1 cellular context compared by ENCODE assay signal in the genomic region with DNA sequence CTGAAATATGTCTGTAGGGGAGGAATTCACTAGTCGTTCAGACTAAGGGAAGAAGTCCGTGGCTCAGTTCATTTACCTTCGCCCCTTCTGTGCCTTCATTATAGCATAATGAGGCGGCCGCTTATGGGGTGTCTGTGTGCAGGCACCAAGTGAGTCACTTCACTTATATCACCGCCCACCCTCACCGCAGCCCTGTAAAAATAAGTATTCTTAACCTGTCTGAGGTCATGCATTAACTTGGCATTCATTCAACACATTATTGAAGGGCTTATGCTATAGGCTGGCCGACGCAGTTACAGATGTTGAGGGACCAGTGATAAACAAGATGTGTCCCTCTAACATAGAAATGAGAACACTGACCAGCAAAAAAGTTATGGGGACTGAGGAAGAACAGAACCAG.
TF ChIP-seq lines count a peak whose summit lies in the region.

No MANE protein-coding gene starts in this region.

TF ChIP-seq in HEK293, 187 proteins besides CTCF, POLR2A, EP300 and RAD21 (continued from another document):
- TF ChIP-seq, protein P1, sequence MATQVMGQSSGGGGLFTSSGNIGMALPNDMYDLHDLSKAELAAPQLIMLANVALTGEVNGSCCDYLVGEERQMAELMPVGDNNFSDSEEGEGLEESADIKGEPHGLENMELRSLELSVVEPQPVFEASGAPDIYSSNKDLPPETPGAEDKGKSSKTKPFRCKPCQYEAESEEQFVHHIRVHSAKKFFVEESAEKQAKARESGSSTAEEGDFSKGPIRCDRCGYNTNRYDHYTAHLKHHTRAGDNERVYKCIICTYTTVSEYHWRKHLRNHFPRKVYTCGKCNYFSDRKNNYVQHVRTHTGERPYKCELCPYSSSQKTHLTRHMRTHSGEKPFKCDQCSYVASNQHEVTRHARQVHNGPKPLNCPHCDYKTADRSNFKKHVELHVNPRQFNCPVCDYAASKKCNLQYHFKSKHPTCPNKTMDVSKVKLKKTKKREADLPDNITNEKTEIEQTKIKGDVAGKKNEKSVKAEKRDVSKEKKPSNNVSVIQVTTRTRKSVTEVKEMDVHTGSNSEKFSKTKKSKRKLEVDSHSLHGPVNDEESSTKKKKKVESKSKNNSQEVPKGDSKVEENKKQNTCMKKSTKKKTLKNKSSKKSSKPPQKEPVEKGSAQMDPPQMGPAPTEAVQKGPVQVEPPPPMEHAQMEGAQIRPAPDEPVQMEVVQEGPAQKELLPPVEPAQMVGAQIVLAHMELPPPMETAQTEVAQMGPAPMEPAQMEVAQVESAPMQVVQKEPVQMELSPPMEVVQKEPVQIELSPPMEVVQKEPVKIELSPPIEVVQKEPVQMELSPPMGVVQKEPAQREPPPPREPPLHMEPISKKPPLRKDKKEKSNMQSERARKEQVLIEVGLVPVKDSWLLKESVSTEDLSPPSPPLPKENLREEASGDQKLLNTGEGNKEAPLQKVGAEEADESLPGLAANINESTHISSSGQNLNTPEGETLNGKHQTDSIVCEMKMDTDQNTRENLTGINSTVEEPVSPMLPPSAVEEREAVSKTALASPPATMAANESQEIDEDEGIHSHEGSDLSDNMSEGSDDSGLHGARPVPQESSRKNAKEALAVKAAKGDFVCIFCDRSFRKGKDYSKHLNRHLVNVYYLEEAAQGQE (tag by site-specific recombination; IDR thresholded peaks at IDR 0.05), result no peak
